In genomic region chr9:14043491-14043890, GRCh38 we compare ENCODE assay signal across 18 cellular contexts.
"Had no signal": no experiment of that assay in that cellular context is flagged by ENCODE, and none has a peak within 500 bp of the region (broad histone marks: within the 10 kb centered on the region; RNA-seq: fewer than 3 reads in every experiment).

No MANE protein-coding gene starts in this region.

- H3K9me3 ChIP-seq: left ventricle myocardium inferior, neutrophil, right atrium auricular region, tibial artery, vagina had no signal

- ATAC-seq: stimulated activated effector memory CD8-positive, alpha-beta T cell treated with anti-CD3 and anti-CD28 coated beads, Interleukin-12 subunit alpha, Interleukin-12 subunit beta, amount 100 ng/mL, for 72 hours had no signal

- H3K27me3 ChIP-seq: neutrophil, right atrium auricular region, tibial artery, vagina had no signal

- H3K36me3 ChIP-seq: left ventricle myocardium inferior, neutrophil, right atrium auricular region, tibial artery, vagina had no signal

- DNase-seq: activated CD4-positive, alpha-beta T cell treated with anti-CD3 and anti-CD28 coated beads, Interleukin-2, amount 50 U/mL, for 4 hours; activated CD4-positive, CD25-positive, alpha-beta regulatory T cell treated with anti-CD3 and anti-CD28 coated beads, Interleukin-2, amount 50 U/mL, for 72 hours; activated gamma-delta T cell; activated naive CD8-positive, alpha-beta T cell treated with anti-CD3 and anti-CD28 coated beads for 36 hours; activated T-cell treated with anti-CD3 and anti-CD28 coated beads, Interleukin-2, amount 50 U/mL, for 1 hour; aorta; foreskin fibroblast; head of caudate nucleus; left ventricle myocardium inferior; posterior cingulate gyrus; T-helper 9 cell; tibial artery had no signal

- H3K4me1 ChIP-seq: left ventricle myocardium inferior, right atrium auricular region had no signal

- H3K4me3 ChIP-seq: left ventricle myocardium inferior, right atrium auricular region, tibial artery, vagina had no signal

- FAIRE-seq: colon, islet of Langerhans had no signal

- H3K27ac ChIP-seq: left ventricle myocardium inferior, neutrophil, right atrium auricular region, tibial artery, vagina had no signal
